In genomic region chr16:7992616-7993015, GRCh38 we compare ENCODE assay signal across 20 cellular contexts.
DNase-seq lines count a peak whose midpoint lies in the region; ATAC-seq and TF ChIP-seq lines count a peak whose summit lies in the region.
"Had no signal": no experiment of that assay in that cellular context is flagged by ENCODE, and none has a peak within 500 bp of the region (broad histone marks: within the 10 kb centered on the region; RNA-seq: fewer than 3 reads in every experiment).

No MANE protein-coding gene starts in this region.

- DNase-seq in Daoy (ENCODE audit: low read depth) (peak; percentile 44), M059J (ENCODE audit: low read depth) (peak; percentile 43), esophagus muscularis mucosa (ENCODE audit: extremely low spot score) (peak; percentile 62), lower lobe of right lung (no peak), SIG-M5 (lab: John Stamatoyannopoulos, UW) (no peak), dedifferentiated amniotic fluid mesenchymal stem cell (ENCODE audit: extremely low spot score) (no peak), Calu3 (no peak), AG08396 (ENCODE audit: low spot score) (no peak)
- DNase-seq: AML-193; BE2C; CD4-positive, alpha-beta T cell; CD8-positive, alpha-beta memory T cell; DMS53; DMS79 treated with DMSO at 0.1 percent for 48 hours; GM23248; H9 had no signal

- TF ChIP-seq CTCF in esophagus muscularis mucosa (IDR thresholded peaks at IDR 0.05) (no peak), lower lobe of right lung (IDR thresholded peaks at IDR 0.05) (no peak), Calu3 (IDR thresholded peaks at IDR 0.05; ENCODE audit: unreplicated experiment) (no peak)

- WGBS in esophagus muscularis mucosa = 35% methylated on average over 3 of the region's 3 CpGs

- no peak overlapping the region for H3K27ac Mint-ChIP-seq in Calu3 (ENCODE audit: unreplicated experiment)
- H3K27ac Mint-ChIP-seq: CD14-positive monocyte; CD4-positive, alpha-beta T cell; CD8-positive, alpha-beta memory T cell; H9 had no signal

- no peaks in the 10 kb centered on the region for H3K27me3 Mint-ChIP-seq in Calu3 (ENCODE audit: unreplicated experiment)
- H3K27me3 Mint-ChIP-seq: CD4-positive, alpha-beta T cell; CD8-positive, alpha-beta memory T cell had no signal

- BruUV-seq in Calu3 (replicated peaks; lab: Mats Ljungman, UMichigan) = no TSS peak

- ATAC-seq in lower lobe of right lung = peak; percentile 52 to 75
- ATAC-seq: HCT116 had no signal

- H3K9me3 ChIP-seq in esophagus muscularis mucosa (no peaks in the 10 kb centered on the region), lower lobe of right lung (no peaks in the 10 kb centered on the region)
- H3K9me3 ChIP-seq: BE2C; BLaER1 treated with 17β-estradiol and CSF1 and Interleukin-3, amounts not matched to agents 10 nM and 100 nM had no signal

- no peak overlapping the region for H3K4me3 Mint-ChIP-seq in Calu3 (ENCODE audit: low read depth, unreplicated experiment)
- H3K4me3 Mint-ChIP-seq: CD14-positive monocyte; CD4-positive, alpha-beta T cell; CD8-positive, alpha-beta memory T cell; H9 had no signal

- CTCF ChIA-PET in Calu3 (lab: Charles Lee) = no interaction called here

- H3K27ac ChIP-seq in esophagus muscularis mucosa (replicated peaks in 1 of 4) (no peak overlapping the region), lower lobe of right lung (no peak overlapping the region)
- H3K27ac ChIP-seq: 22Rv1; BLaER1 treated with 17β-estradiol and CSF1 and Interleukin-3, amounts not matched to agents 10 nM and 100 nM; GM23248 had no signal

- H3K4me3 ChIP-seq in esophagus muscularis mucosa (no peak overlapping the region), lower lobe of right lung (no peak overlapping the region)
- H3K4me3 ChIP-seq: BLaER1 treated with 17β-estradiol and CSF1 and Interleukin-3, amounts not matched to agents 10 nM and 100 nM; GM23248 had no signal

- H3K36me3 ChIP-seq in esophagus muscularis mucosa (no peaks in the 10 kb centered on the region), lower lobe of right lung (no peaks in the 10 kb centered on the region)
- H3K36me3 ChIP-seq: BE2C; BLaER1 treated with 17β-estradiol and CSF1 and Interleukin-3, amounts not matched to agents 10 nM and 100 nM had no signal

- TF ChIP-seq EP300 in esophagus muscularis mucosa (IDR thresholded peaks at IDR 0.05) = no peak

- H3K4me1 Mint-ChIP-seq in Calu3 (ENCODE audit: low read depth, unreplicated experiment) = no peaks in the 10 kb centered on the region
- H3K4me1 Mint-ChIP-seq: CD8-positive, alpha-beta memory T cell; H9 had no signal

- TF ChIP-seq POLR2A in esophagus muscularis mucosa (IDR thresholded peaks at IDR 0.05; ENCODE audit: low read depth) = no peak

- no peaks in the 10 kb centered on the region for H3K4me1 ChIP-seq in esophagus muscularis mucosa
- no peaks in the 10 kb centered on the region for H3K4me1 ChIP-seq in lower lobe of right lung
- H3K4me1 ChIP-seq: BE2C had no signal

- no peaks in the 10 kb centered on the region for H3K36me3 Mint-ChIP-seq in Calu3 (ENCODE audit: insufficient read depth, unreplicated experiment)
- H3K36me3 Mint-ChIP-seq: CD14-positive monocyte had no signal

- peaks cover 9% of the 10 kb centered on the region for H3K9me3 Mint-ChIP-seq in Calu3 (ENCODE audit: low read depth, unreplicated experiment)
- H3K9me3 Mint-ChIP-seq: H9 had no signal

- H3K27me3 ChIP-seq in esophagus muscularis mucosa (no peaks in the 10 kb centered on the region), lower lobe of right lung (ENCODE audit: low read depth) (no peaks in the 10 kb centered on the region)
- H3K27me3 ChIP-seq: BE2C; BLaER1 treated with 17β-estradiol and CSF1 and Interleukin-3, amounts not matched to agents 10 nM and 100 nM had no signal

- intact Hi-C loops in esophagus muscularis mucosa (cut with DNase I) (no loop called here), lower lobe of right lung (cut with DNase I) (no loop called here), Calu3 (cut with micrococcal nuclease; ENCODE audit: unreplicated experiment) (no loop called here)

Comparison
In these comparisons a context has a peak if more than half of its experiments do, and no peak if none do; other contexts are left out.
1. DNase-seq: peak in Daoy (single experiment), M059J (single experiment) and esophagus muscularis mucosa (single experiment); none in lower lobe of right lung (single experiment), SIG-M5 (single experiment), dedifferentiated amniotic fluid mesenchymal stem cell (single experiment), Calu3 (single experiment) and AG08396 (single experiment).